In the genomic region with DNA sequence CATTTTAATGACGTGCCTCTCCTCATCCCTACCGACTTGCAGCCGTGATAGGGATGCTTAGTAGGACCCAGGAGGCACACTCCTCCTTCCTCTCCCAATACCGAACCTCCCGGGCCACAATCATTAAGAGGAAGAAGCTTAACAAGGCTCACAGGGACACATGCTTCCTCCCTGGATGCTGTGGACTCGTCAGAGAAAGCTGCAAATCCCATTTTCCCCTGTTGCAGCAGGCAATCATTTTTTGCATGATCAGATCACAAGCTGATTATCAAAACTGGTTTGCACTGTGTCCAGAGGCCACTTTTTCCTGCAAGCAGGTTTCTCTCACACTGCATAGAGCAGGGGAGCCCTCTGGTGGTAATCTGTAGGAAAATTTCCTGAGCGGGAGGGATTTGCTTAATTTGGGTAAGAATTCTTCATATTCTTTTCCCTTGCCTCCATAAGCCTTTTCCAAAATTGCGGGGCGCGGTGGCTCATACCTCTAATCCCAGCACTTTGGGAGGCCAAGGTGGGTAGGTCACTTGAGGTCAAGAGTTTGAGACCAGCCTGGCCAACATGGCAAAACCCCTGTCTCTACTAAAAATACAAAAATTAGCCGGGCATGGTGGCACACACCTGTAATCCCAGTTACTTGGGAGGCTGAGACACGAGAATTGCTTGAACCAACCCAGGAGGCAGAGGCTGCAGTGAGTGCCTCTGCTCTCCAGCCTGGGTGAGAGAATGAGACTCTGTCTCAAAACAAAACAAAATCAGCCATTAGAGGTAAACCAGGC, we compare ENCODE assay signal across 8 cellular contexts. TPM values are rescaled to one million over a fixed set of nuclear protein-coding genes. Genes with fewer than 3 reads are reported as not detected.
DNase-seq lines count a peak whose midpoint lies in the region; ATAC-seq and TF ChIP-seq lines count a peak whose summit lies in the region.

No MANE protein-coding gene starts in this region.

- no peak overlapping the region for H3K4me3 ChIP-seq in fibroblast of mammary gland (ENCODE audit: control insufficient read depth, low read depth, low read length)
- H3K4me3 ChIP-seq in tibial artery = no peak overlapping the region

- no peak overlapping the region for H3K27ac ChIP-seq in tibial artery

- H3K27me3 Mint-ChIP-seq in naive thymus-derived CD8-positive, alpha-beta T cell = no peaks in the 10 kb centered on the region

- no peaks in the 10 kb centered on the region for H3K27me3 ChIP-seq in tibial artery

- H3K27ac Mint-ChIP-seq in naive thymus-derived CD8-positive, alpha-beta T cell = no peak overlapping the region

- H3K4me1 Mint-ChIP-seq in naive thymus-derived CD8-positive, alpha-beta T cell = no peaks in the 10 kb centered on the region

- no peaks in the 10 kb centered on the region for H3K9me3 Mint-ChIP-seq in naive thymus-derived CD8-positive, alpha-beta T cell

- intact Hi-C loops in tibial artery (cut with DNase I; ENCODE audit: low total_unique reads) = loop anchor here (10.0 kb wide), 1 partner anchor 261 kb away; no protein-coding TSS in a partner anchor

- H3K36me3 ChIP-seq in tibial artery = no peaks in the 10 kb centered on the region

- POLR2A ChIA-PET in naive thymus-derived CD8-positive, alpha-beta T cell (lab: Charles Lee) = no interaction called here

- peak; percentile 64 for ATAC-seq in HG03175 (IDR thresholded peaks at IDR 0.05; ENCODE audit: unreplicated experiment)
- peak in 1 of 2 donors; percentile 36 for ATAC-seq in naive thymus-derived CD8-positive, alpha-beta T cell
- ATAC-seq in HG03025 (IDR thresholded peaks at IDR 0.05; ENCODE audit: low FRiP score, unreplicated experiment) = no peak

- peak; percentile 77 for DNase-seq in Daoy (ENCODE audit: low read depth)
- DNase-seq in NCI-H524 treated with DMSO at 0.1 percent for 48 hours (lab: John Stamatoyannopoulos, UW) = peak; percentile 46
- DNase-seq in activated CD8-positive, alpha-beta memory T cell treated with anti-CD3 and anti-CD28 coated beads, Interleukin-2, amount 50 U/mL, for 4 hours = peak; percentile 23
- DNase-seq in fibroblast of mammary gland (ENCODE audit: low read depth) = peak; percentile 89
- peak in 9 of 10 donors; percentile 4 to 63 (median 33) for DNase-seq in naive thymus-derived CD8-positive, alpha-beta T cell
- DNase-seq in tibial artery = peak; percentile 64 to 67

- peaks cover 0 to 4% (median 0%) of the 10 kb centered on the region in 4 donors for H3K4me1 ChIP-seq in tibial artery

- no peak overlapping the region for H3K4me3 Mint-ChIP-seq in naive thymus-derived CD8-positive, alpha-beta T cell

- TF ChIP-seq CTCF in fibroblast of mammary gland (conservative IDR thresholded peaks at IDR 0.05; ENCODE audit: control insufficient read depth, insufficient read depth, low read depth, low read length) = peak; percentile 98
- peak; percentile 76 to 87 for TF ChIP-seq CTCF in tibial artery (IDR thresholded peaks at IDR 0.05)

- H3K36me3 Mint-ChIP-seq in naive thymus-derived CD8-positive, alpha-beta T cell = peaks cover 0 to 36% (median 7%) of the 10 kb centered on the region in 3 donors

- no peaks in the 10 kb centered on the region for H3K9me3 ChIP-seq in tibial artery

RNA-seq across cellular contexts. Expression of gene LAMB4, which starts 16.1 kb away (rescaled TPM):
- total RNA-seq in Daoy (2014; rRNA removed; shearing (Covaris generic)) = not detected in 2 replicates
- total RNA-seq in naive thymus-derived CD8-positive, alpha-beta T cell = 1 to 10 TPM in 1 of 2 experiments, under 1 TPM in 1; 0.27 to 1.4 TPM
- polyA plus RNA-seq in naive thymus-derived CD8-positive, alpha-beta T cell = not detected

Comparison
In these comparisons a context has a peak if more than half of its experiments do, and no peak if none do; other contexts are left out.
1. DNase-seq: peak in every context shown above with its lines; median percentile 89 in fibroblast of mammary gland; 77 in Daoy; 66 in tibial artery; 46 in NCI-H524 treated with DMSO at 0.1 percent for 48 hours; 33 in naive thymus-derived CD8-positive, alpha-beta T cell; 23 in activated CD8-positive, alpha-beta memory T cell treated with anti-CD3 and anti-CD28 coated beads, Interleukin-2, amount 50 U/mL, for 4 hours.